In genomic region chr14:50854521-50854920, GRCh38 we compare ENCODE assay signal across 2 cellular contexts.
TF ChIP-seq lines count a peak whose summit lies in the region.

No MANE protein-coding gene starts in this region.

TF ChIP-seq in GM12891, 5 proteins besides CTCF, POLR2A, EP300 and RAD21:
- no peak for TF ChIP-seq SPI1 (IDR thresholded peaks at IDR 0.05; ENCODE audit: low read depth, low read length)
- TF ChIP-seq POLR2AphosphoS5 (IDR thresholded peaks at IDR 0.05; ENCODE audit: low read depth, low read length), result no peak
- no peak for TF ChIP-seq TAF1 (IDR thresholded peaks at IDR 0.05; ENCODE audit: low read depth, low read length)
- no peak for TF ChIP-seq POU2F2 (IDR thresholded peaks at IDR 0.05; ENCODE audit: low read depth, low read length)
- no peak for TF ChIP-seq PAX5 (IDR thresholded peaks at IDR 0.05; ENCODE audit: insufficient read depth, low read length, severe bottlenecking)
TF ChIP-seq in GM12891: peak in this region for 0.

TF ChIP-seq in H1, 55 proteins besides CTCF, POLR2A, EP300 and RAD21:
- TF ChIP-seq TAF1 (IDR thresholded peaks at IDR 0.05; ENCODE audit: low read depth, low read length) (no peak), TBP (IDR thresholded peaks at IDR 0.05; ENCODE audit: low read depth, low read length) (no peak), POLR2AphosphoS5 (IDR thresholded peaks at IDR 0.05; ENCODE audit: low read depth, low read length) (no peak), EGR1 (IDR thresholded peaks at IDR 0.05; ENCODE audit: borderline replicate concordance, low read depth, low read length) (no peak), BACH1 (IDR thresholded peaks at IDR 0.05; ENCODE audit: low read length) (no peak), MAFK (IDR thresholded peaks at IDR 0.05; ENCODE audit: low read depth, low read length) (no peak), CBX8 (IDR thresholded peaks at IDR 0.05; ENCODE audit: borderline replicate concordance, low read depth, low read length) (no peak), GABPA (IDR thresholded peaks at IDR 0.05; ENCODE audit: borderline replicate concordance, insufficient read depth, low read length) (no peak), SUZ12 (IDR thresholded peaks at IDR 0.05; ENCODE audit: low read length) (no peak), CBX5 (IDR thresholded peaks at IDR 0.05; ENCODE audit: low read depth, low read length) (no peak)
